18 cellular contexts compared by ENCODE assay signal in the genomic region with DNA sequence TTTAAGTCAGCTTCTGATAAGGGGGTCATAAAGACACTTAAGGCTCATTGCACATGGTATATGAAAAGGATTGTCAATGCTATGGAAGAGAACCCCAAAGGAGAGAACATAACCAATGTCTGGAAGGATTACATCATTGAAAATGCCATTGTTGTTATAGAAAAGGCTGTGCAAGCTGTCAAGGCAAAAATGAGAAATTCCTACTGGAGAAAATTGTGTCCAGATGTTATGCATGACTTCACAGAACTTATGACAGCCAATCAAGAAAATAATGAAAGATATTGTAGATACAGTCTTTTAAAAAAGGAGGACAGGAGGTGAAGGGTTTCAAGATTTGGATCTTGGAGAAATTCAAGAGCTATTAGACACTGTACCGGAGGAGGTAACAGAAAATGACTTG.
"Had no signal": no experiment of that assay in that cellular context is flagged by ENCODE, and none has a peak within 500 bp of the region (broad histone marks: within the 10 kb centered on the region; RNA-seq: fewer than 3 reads in every experiment).

No MANE protein-coding gene starts in this region.

- H3K36me3 ChIP-seq: gastrocnemius medialis, heart right ventricle, sigmoid colon, tibial artery, upper lobe of left lung, uterus had no signal

- H3K27ac ChIP-seq: gastrocnemius medialis, heart right ventricle, sigmoid colon, skin epidermis, tibial artery, upper lobe of left lung, uterus had no signal

- H3K4me1 ChIP-seq: gastrocnemius medialis, upper lobe of left lung, uterus had no signal

- H3K27me3 ChIP-seq: gastrocnemius medialis, heart right ventricle, sigmoid colon, tibial artery, upper lobe of left lung, uterus had no signal

- H3K4me3 ChIP-seq: gastrocnemius medialis, heart right ventricle, sigmoid colon, skin epidermis, tibial artery, upper lobe of left lung, uterus had no signal

- H3K27ac Mint-ChIP-seq: naive thymus-derived CD4-positive, alpha-beta T cell had no signal

- ATAC-seq: esophagus mucosa; gastrocnemius medialis; heart right ventricle; naive thymus-derived CD4-positive, alpha-beta T cell; stimulated activated naive CD8-positive, alpha-beta T cell treated with anti-CD3 and anti-CD28 coated beads, Interleukin-15, Interleukin-2, amounts not matched to agents 100 U/mL and 50 U/mL, for 24 hours had no signal

- H3K9me3 ChIP-seq: gastrocnemius medialis, sigmoid colon, upper lobe of left lung, uterus had no signal

- H3K4me3 Mint-ChIP-seq: naive thymus-derived CD4-positive, alpha-beta T cell had no signal

- DNase-seq: effector memory CD4-positive, alpha-beta T cell; gastrocnemius medialis; heart right ventricle; hypothalamus; kidney glomerular epithelial cell; mesendoderm; naive thymus-derived CD4-positive, alpha-beta T cell; posterior cingulate gyrus; sigmoid colon; stimulated activated CD4-positive, alpha-beta T cell treated with anti-CD3 and anti-CD28 coated beads, Interleukin-12 subunit alpha, Interleukin-12 subunit beta, amount 100 ng/mL, for 4 hours; stimulated activated naive CD8-positive, alpha-beta T cell treated with anti-CD3 and anti-CD28 coated beads, Interleukin-15, Interleukin-2, amounts not matched to agents 100 U/mL and 50 U/mL, for 24 hours; tibial artery; upper lobe of left lung; uterus had no signal

- FAIRE-seq: endometrium, islet of Langerhans had no signal
